Comparison of ENCODE assay signal across 8 cellular contexts in the genomic region with DNA sequence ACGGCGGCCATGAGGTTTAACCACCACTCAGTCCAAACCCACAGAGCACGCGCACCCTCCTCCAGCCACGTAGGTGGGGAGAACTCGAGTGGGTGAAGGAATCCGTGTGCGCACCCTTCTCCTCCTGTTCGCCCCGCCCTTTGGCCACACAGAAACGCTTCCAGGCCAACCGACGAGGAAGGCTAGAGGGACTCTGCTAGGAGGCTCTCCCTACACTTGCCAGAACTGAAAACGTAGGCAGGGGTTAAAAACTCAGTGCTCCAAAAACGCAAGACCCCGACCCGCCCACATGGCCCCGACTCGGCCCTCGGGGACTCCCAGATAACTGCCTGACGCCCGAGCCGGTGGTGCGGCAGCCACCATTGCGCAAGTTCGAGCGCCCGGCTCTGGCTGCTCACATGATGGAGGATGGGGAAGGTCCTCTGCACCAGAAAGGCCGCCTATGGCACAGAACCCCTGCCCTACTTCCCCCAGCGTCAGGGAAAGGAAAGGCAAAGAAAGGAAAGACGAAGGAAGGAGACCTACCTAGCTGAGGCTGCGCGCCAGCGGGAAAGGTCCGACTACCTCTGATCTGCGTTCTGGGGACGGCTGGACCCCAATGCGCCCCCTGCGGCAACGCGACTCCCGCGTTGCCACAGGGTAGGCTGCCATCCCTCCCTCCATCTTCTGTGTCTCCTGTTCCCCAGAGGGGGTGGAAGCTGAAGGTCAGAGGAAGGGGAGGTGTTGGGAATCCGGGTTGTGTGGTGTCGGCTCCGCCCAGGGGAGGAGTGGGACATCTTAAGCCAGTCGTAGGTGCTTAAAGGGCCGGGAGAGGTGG.
DNase-seq lines count a peak whose midpoint lies in the region; ATAC-seq and TF ChIP-seq lines count a peak whose summit lies in the region.

No MANE protein-coding gene starts in this region.

- H3K9me3 Mint-ChIP-seq in osteocyte (ENCODE audit: unreplicated experiment): peaks cover 9% of the 10 kb centered on the region
- H3K9me3 Mint-ChIP-seq in T-helper 2 cell treated with Interferon-gamma antibody and Interleukin-4, amounts not matched to agents 5 μg/mL and 100 μg/mL, for 36 hours: no peaks in the 10 kb centered on the region

- peaks cover 8% of the 10 kb centered on the region for H3K4me1 Mint-ChIP-seq in osteocyte (ENCODE audit: unreplicated experiment)
- no peaks in the 10 kb centered on the region for H3K4me1 Mint-ChIP-seq in T-helper 2 cell treated with Interferon-gamma antibody and Interleukin-4, amounts not matched to agents 5 μg/mL and 100 μg/mL, for 36 hours (ENCODE audit: low read depth)

- no peak overlapping the region for H3K27ac ChIP-seq in SK-N-MC

- TF ChIP-seq CTCF in osteocyte (IDR thresholded peaks at IDR 0.05): peak; percentile 23

- H3K9me3 ChIP-seq in SK-N-MC (ENCODE audit: low read depth, low read length): no peaks in the 10 kb centered on the region

- H3K9ac ChIP-seq in SK-N-MC (ENCODE audit: insufficient read length): peak overlapping the region; percentile 43

- H3K4me3 ChIP-seq in SK-N-MC: peak overlapping the region; percentile 80

- H3K27ac Mint-ChIP-seq in osteocyte (ENCODE audit: unreplicated experiment): peak overlapping the region; percentile 74
- no peak overlapping the region for H3K27ac Mint-ChIP-seq in T-helper 2 cell treated with Interferon-gamma antibody and Interleukin-4, amounts not matched to agents 5 μg/mL and 100 μg/mL, for 36 hours

- H3K36me3 Mint-ChIP-seq in osteocyte (ENCODE audit: unreplicated experiment): no peaks in the 10 kb centered on the region
- H3K36me3 Mint-ChIP-seq in T-helper 2 cell treated with Interferon-gamma antibody and Interleukin-4, amounts not matched to agents 5 μg/mL and 100 μg/mL, for 36 hours (ENCODE audit: low read depth): no peaks in the 10 kb centered on the region

- H3K36me3 ChIP-seq in SK-N-MC (ENCODE audit: insufficient read depth, low read length): no peaks in the 10 kb centered on the region

- peaks cover 11% of the 10 kb centered on the region for H3K27me3 Mint-ChIP-seq in osteocyte (ENCODE audit: unreplicated experiment)
- no peaks in the 10 kb centered on the region for H3K27me3 Mint-ChIP-seq in T-helper 2 cell treated with Interferon-gamma antibody and Interleukin-4, amounts not matched to agents 5 μg/mL and 100 μg/mL, for 36 hours (ENCODE audit: low read depth)

- peak; percentile 92 for DNase-seq in DMS 273 (lab: John Stamatoyannopoulos, UW; ENCODE audit: unreplicated experiment)
- peak; percentile 41 for DNase-seq in LoVo (ENCODE audit: low spot score)
- DNase-seq in SK-N-MC (ENCODE audit: low read depth, low spot score): no peak
- DNase-seq in germinal center (ENCODE audit: low spot score): peak; percentile 17
- DNase-seq in osteocyte (ENCODE audit: extremely low spot score, unreplicated experiment): no peak
- no peak for DNase-seq in T-helper 2 cell treated with Interferon-gamma antibody and Interleukin-4, amounts not matched to agents 5 μg/mL and 100 μg/mL, for 36 hours (ENCODE audit: low spot score)
- no peak for DNase-seq in GDM1 (lab: John Stamatoyannopoulos, UW)

- ATAC-seq in GM21717 (IDR thresholded peaks at IDR 0.05; ENCODE audit: unreplicated experiment): peak; percentile 78

- H3K4me3 Mint-ChIP-seq in osteocyte (ENCODE audit: unreplicated experiment): peak overlapping the region; percentile 83
- H3K4me3 Mint-ChIP-seq in T-helper 2 cell treated with Interferon-gamma antibody and Interleukin-4, amounts not matched to agents 5 μg/mL and 100 μg/mL, for 36 hours: no peak overlapping the region

Comparison
In these comparisons a context has a peak if more than half of its experiments do, and no peak if none do; other contexts are left out.
1. DNase-seq: peak in DMS 273 (single experiment), LoVo (single experiment) and germinal center (single experiment); none in SK-N-MC (single experiment), osteocyte (single experiment), T-helper 2 cell treated with Interferon-gamma antibody and Interleukin-4, amounts not matched to agents 5 μg/mL and 100 μg/mL, for 36 hours (single experiment) and GDM1 (single experiment).